In the genomic region with DNA sequence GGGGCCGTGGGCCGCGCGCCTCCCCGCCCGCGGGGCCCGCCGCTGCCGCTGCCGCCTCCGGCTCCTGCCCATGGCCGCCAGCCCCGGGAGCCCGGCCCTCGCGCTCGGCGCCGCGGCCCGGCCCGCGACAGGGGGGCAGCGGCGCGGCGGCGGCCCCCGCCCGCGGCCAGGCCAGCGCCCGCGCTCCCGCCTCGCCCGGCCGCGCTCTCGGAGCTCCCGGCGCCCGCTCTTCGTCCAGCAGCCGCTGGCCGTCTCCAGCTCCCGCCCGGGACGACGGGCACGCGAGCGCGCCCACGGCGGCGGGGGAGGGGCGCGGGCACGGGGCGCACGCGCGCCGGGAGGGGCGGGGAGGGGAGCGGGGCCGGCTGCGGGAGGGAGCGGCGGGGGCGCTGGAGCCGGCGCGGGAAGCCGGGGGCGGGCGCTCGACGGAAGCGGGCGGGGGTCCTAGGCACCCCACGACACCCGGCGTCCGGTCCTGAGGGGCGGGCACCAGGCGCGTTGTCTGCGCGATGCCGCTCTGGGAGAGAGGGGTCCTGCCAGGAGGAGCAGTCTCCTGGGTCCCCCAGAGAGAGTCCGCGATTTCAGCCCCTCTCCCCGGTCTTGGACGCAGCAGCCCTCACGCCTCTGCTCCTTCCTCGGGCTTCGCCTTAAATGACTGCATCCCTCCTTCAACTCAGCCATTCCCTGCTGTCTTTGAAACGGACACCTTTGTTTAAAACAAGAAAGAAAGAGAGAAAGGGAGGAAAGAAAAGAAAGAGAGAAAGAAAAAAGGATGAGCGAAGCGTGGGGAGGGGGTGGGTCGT, we compare ENCODE assay signal across 10 cellular contexts. TPM values are rescaled to one million over a fixed set of nuclear protein-coding genes. Genes with fewer than 3 reads are reported as not detected.
DNase-seq lines count a peak whose midpoint lies in the region; ATAC-seq and TF ChIP-seq lines count a peak whose summit lies in the region.
"Had no signal": no experiment of that assay in that cellular context is flagged by ENCODE, and none has a peak within 500 bp of the region (broad histone marks: within the 10 kb centered on the region; RNA-seq: fewer than 3 reads in every experiment).

No MANE protein-coding gene starts in this region.

- no peaks in the 10 kb centered on the region for H3K79me2 ChIP-seq in trophoblast cell (ENCODE audit: control insufficient read depth, insufficient read depth, low read length, poor library complexity)

- H3K36me3 Mint-ChIP-seq in effector memory CD8-positive, alpha-beta T cell (ENCODE audit: insufficient read depth): no peaks in the 10 kb centered on the region

- no peak overlapping the region for H3K9ac ChIP-seq in trophoblast cell (ENCODE audit: low read length)

- peaks cover 17 to 18% of the 10 kb centered on the region in 2 donors for H3K4me1 Mint-ChIP-seq in effector memory CD8-positive, alpha-beta T cell (ENCODE audit: low read depth in 2 of 2)

- no peak for TF ChIP-seq CTCF in esophagus squamous epithelium (IDR thresholded peaks at IDR 0.05)

- TF ChIP-seq POLR2A in esophagus squamous epithelium (IDR thresholded peaks at IDR 0.05): no peak

- H2BK12ac ChIP-seq in trophoblast cell (ENCODE audit: low read length): no peak overlapping the region

- no peak overlapping the region for H2BK120ac ChIP-seq in trophoblast cell (ENCODE audit: insufficient read depth, low read length, poor library complexity)

- H3K14ac ChIP-seq in trophoblast cell (ENCODE audit: low read length): no peak overlapping the region

- H3K23ac ChIP-seq in trophoblast cell (ENCODE audit: low read length): no peak overlapping the region

- peaks cover 5 to 12% of the 10 kb centered on the region in 2 experiments for H3K4me1 ChIP-seq in trophoblast cell (ENCODE audit: control insufficient read depth in 1 of 2, insufficient read depth in 2 of 2, low read length in 2 of 2)
- peaks cover 0 to 22% (median 4%) of the 10 kb centered on the region in 3 donors for H3K4me1 ChIP-seq in esophagus squamous epithelium
- H3K4me1 ChIP-seq: foreskin keratinocyte had no signal

- no peak overlapping the region for H4K8ac ChIP-seq in trophoblast cell (ENCODE audit: low read depth, low read length)

- no peak overlapping the region for H3K18ac ChIP-seq in trophoblast cell (ENCODE audit: low read length)

- H3K79me1 ChIP-seq in trophoblast cell (ENCODE audit: low read length): no peaks in the 10 kb centered on the region

- no peak overlapping the region for H2BK5ac ChIP-seq in trophoblast cell (ENCODE audit: low read depth, low read length, poor library complexity)

- H3K27ac ChIP-seq in trophoblast cell (ENCODE audit: low read depth, low read length) (no peak overlapping the region), esophagus squamous epithelium (no peak overlapping the region)
- H3K27ac ChIP-seq: foreskin keratinocyte had no signal

- DNase-seq in NCI-H345 (lab: John Stamatoyannopoulos, UW) (peak; percentile 36), NCI-H345 treated with DMSO at 0.1 percent for 48 hours (lab: John Stamatoyannopoulos, UW; ENCODE audit: unreplicated experiment) (no peak), H7 (peak; percentile 70), trophoblast cell (no peak), inferior parietal cortex (ENCODE audit: extremely low spot score) (no peak), esophagus squamous epithelium (lab: John Stamatoyannopoulos, UW) (no peak)
- no peak for DNase-seq in effector memory CD8-positive, alpha-beta T cell
- DNase-seq in stimulated activated CD4-positive, alpha-beta T cell treated with anti-CD3 and anti-CD28 coated beads, Interleukin-15, amount 100 ng/mL, for 24 hours: no peak
- DNase-seq: foreskin keratinocyte, RPMI8226 had no signal

- no peaks in the 10 kb centered on the region for H3K27me3 Mint-ChIP-seq in effector memory CD8-positive, alpha-beta T cell

- H2AFZ ChIP-seq in trophoblast cell (ENCODE audit: insufficient read depth, low read length, poor library complexity): no peak overlapping the region

- peak overlapping the region; percentile 18 to 63 for H3K4me3 Mint-ChIP-seq in effector memory CD8-positive, alpha-beta T cell

- H4K91ac ChIP-seq in trophoblast cell (ENCODE audit: low read depth, low read length): no peak overlapping the region

- H3K9me3 Mint-ChIP-seq in effector memory CD8-positive, alpha-beta T cell: no peaks in the 10 kb centered on the region

- no peak overlapping the region for H3K27ac Mint-ChIP-seq in effector memory CD8-positive, alpha-beta T cell

- WGBS in trophoblast cell (ENCODE audit: extremely low coverage, insufficient coverage, insufficient read length): no CpG with 5 or more reads among the region's 104 CpGs
- 31 to 44% methylated on average over 2 to 3 of the region's 104 CpGs for WGBS in esophagus squamous epithelium, 2 donors

- no peak for ATAC-seq in effector memory CD8-positive, alpha-beta T cell (replicated peaks)
- ATAC-seq: foreskin keratinocyte had no signal

- H4K12ac ChIP-seq in trophoblast cell (ENCODE audit: low read depth, low read length): no peak overlapping the region

- peak overlapping the region; percentile 72 for H3K4me3 ChIP-seq in H7 (ENCODE audit: insufficient read depth, low read depth, low read length)
- H3K4me3 ChIP-seq in trophoblast cell (ENCODE audit: low read depth, low read length): no peak overlapping the region
- peak overlapping the region in 2 of 4 donors; percentile 49 to 63 for H3K4me3 ChIP-seq in esophagus squamous epithelium

- no peaks in the 10 kb centered on the region; the same call in 1 of the 2 replicates for H3K36me3 ChIP-seq in H7 (replicated peaks; ENCODE audit: control insufficient read depth, insufficient read depth, low read length)
- no peaks in the 10 kb centered on the region for H3K36me3 ChIP-seq in trophoblast cell (ENCODE audit: control insufficient read depth in 1 of 2, insufficient read depth in 2 of 2, low read length in 2 of 2)
- H3K36me3 ChIP-seq in esophagus squamous epithelium: no peaks in the 10 kb centered on the region

- H2AK5ac ChIP-seq in trophoblast cell (ENCODE audit: low read length): no peak overlapping the region

- peak overlapping the region; percentile 52 for H3K4me2 ChIP-seq in trophoblast cell (ENCODE audit: low read length)

- H3K4ac ChIP-seq in trophoblast cell (ENCODE audit: low read depth, low read length): no peak overlapping the region

- H3K9me3 ChIP-seq in trophoblast cell (ENCODE audit: insufficient read depth, low read depth, low read length): no peaks in the 10 kb centered on the region
- H3K9me3 ChIP-seq in esophagus squamous epithelium: no peaks in the 10 kb centered on the region

- H3K27me3 ChIP-seq in H7 (ENCODE audit: control insufficient read depth, insufficient read depth, low read length): no peaks in the 10 kb centered on the region
- H3K27me3 ChIP-seq in trophoblast cell (ENCODE audit: insufficient read depth, low read length): peaks cover 21% of the 10 kb centered on the region
- peaks cover 0 to 51% (median 3%) of the 10 kb centered on the region in 4 donors for H3K27me3 ChIP-seq in esophagus squamous epithelium

- intact Hi-C loops in esophagus squamous epithelium (cut with DNase I): no loop called here

RNA-seq across cellular contexts. Expression of a gene that starts 0.5 kb away (rescaled TPM):
- total RNA-seq in H7 (2014; rRNA removed; shearing (Covaris generic)): 73.0 and 76.3 TPM in 2 replicates
- polyA plus RNA-seq in trophoblast cell (2013): 0.18 and 0.29 TPM in 2 replicates
- total RNA-seq in esophagus squamous epithelium: 1 to 10 TPM in 3 of 4 donors, under 1 TPM in 1; 0.97 to 3.4 (median 1.9) TPM

RNA-seq across cellular contexts. Expression of a gene that starts 36.4 kb away (rescaled TPM):
- total RNA-seq in H7 (2014; rRNA removed; shearing (Covaris generic)): 148 and 198 TPM in 2 replicates
- 386 and 412 TPM in 2 replicates for polyA plus RNA-seq in trophoblast cell (2013)
- total RNA-seq in esophagus squamous epithelium: 100 to 1,000 TPM; 131 to 257 (median 159) TPM

RNA-seq across cellular contexts. Expression of a gene that starts 36.7 kb away (rescaled TPM):
- total RNA-seq in H7 (2014; rRNA removed; shearing (Covaris generic)): 63.3 and 76.2 TPM in 2 replicates
- polyA plus RNA-seq in trophoblast cell (2013): 51.1 and 53.7 TPM in 2 replicates
- total RNA-seq in esophagus squamous epithelium: 10 to 100 TPM; 60.7 to 67.8 (median 64.1) TPM

RNA-seq across cellular contexts. Expression of a gene that starts 50.0 kb away (rescaled TPM):
- not detected in 2 replicates for total RNA-seq in H7 (2014; rRNA removed; shearing (Covaris generic))
- polyA plus RNA-seq in trophoblast cell (2013): not detected in 2 replicates
- under 1 TPM in 3 of 4 donors, not detected in 1; 0.09 to 0.38 (median 0.15) TPM for total RNA-seq in esophagus squamous epithelium

RNA-seq across cellular contexts. Expression of a gene that starts 55.1 kb away (rescaled TPM):
- 9.9 and 17.0 TPM in 2 replicates for total RNA-seq in H7 (2014; rRNA removed; shearing (Covaris generic))
- 17.7 and 21.8 TPM in 2 replicates for polyA plus RNA-seq in trophoblast cell (2013)
- 1 to 10 TPM in 2 of 4 donors, under 1 TPM in 2; 0.35 to 3.2 (median 1.3) TPM for total RNA-seq in esophagus squamous epithelium

Comparison
In these comparisons a context has a peak if more than half of its experiments do, and no peak if none do; other contexts are left out.
1. DNase-seq: peak in NCI-H345 (single experiment) and H7 (single experiment); none in NCI-H345 treated with DMSO at 0.1 percent for 48 hours (single experiment), effector memory CD8-positive, alpha-beta T cell (0 of 3), trophoblast cell (0 of 2), stimulated activated CD4-positive, alpha-beta T cell treated with anti-CD3 and anti-CD28 coated beads, Interleukin-15, amount 100 ng/mL, for 24 hours (single experiment), inferior parietal cortex (single experiment) and esophagus squamous epithelium (single experiment).
2. RNA of a gene that starts 0.5 kb away (total RNA-seq): 73.0 to 76.3 TPM in H7; 0.97 to 3.4 TPM in esophagus squamous epithelium; every median in the first group is over 10 times any median in the second.